In the genomic region with DNA sequence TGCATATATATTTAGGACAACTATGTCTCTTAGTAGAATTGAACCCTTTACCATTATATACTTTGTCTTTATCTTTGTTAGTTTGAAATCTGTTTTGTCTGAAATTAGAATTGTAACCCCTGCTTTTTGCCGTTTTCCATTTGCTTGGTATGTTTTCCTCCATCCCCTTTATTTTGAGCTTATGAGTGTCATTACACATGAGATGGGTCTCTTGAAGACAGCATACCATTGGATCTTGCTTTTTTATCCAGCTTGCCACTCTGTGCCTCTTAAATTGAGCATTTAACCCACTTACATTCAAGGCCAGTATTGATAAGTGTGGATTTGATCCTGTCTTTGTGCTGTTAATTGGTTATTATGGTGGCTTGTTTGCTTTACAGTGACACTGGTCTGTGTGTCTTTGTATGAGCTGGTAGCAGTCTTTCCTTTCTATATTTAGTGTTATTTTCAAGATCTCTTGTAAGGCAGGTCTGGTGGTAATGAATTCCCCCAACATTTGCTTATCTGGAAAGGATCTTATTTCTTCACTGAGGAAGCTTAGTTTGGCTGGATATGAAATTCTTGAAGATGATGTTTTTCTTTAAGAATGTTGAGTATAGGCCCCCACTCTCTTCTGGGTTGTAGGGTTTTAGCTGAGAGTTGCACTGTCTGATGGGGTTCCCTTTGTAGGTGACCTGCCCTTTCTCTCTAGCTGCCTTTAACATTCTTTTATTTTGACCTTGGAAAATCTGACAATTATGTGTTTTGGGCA, we compare ENCODE assay signal across 20 cellular contexts.
DNase-seq lines count a peak whose midpoint lies in the region; ATAC-seq, FAIRE-seq and TF ChIP-seq lines count a peak whose summit lies in the region.
"Had no signal": no experiment of that assay in that cellular context is flagged by ENCODE, and none has a peak within 500 bp of the region (broad histone marks: within the 10 kb centered on the region; RNA-seq: fewer than 3 reads in every experiment).

No MANE protein-coding gene starts in this region.

- peak overlapping the region; percentile 66 for H3K4me2 ChIP-seq in A549
- H3K4me2 ChIP-seq: BLaER1 treated with 17β-estradiol and CSF1 and Interleukin-3, amounts not matched to agents 10 nM and 100 nM; GM23338 had no signal

- DNase-seq in A549 (ENCODE audit: low read depth in 1 of 2, low spot score in 1 of 2) (no peak), M059J (ENCODE audit: low read depth) (peak; percentile 16), brain microvascular endothelial cell (peak; percentile 59), NCI-H446 (lab: John Stamatoyannopoulos, UW) (no peak)
- DNase-seq in activated CD4-positive, alpha-beta memory T cell treated with anti-CD3 and anti-CD28 coated beads, Interleukin-2, amount 10 ng/mL, durations not matched to agents 7 days and 5 days: no peak
- DNase-seq: CD8-positive, alpha-beta T cell; DMS 273 treated with DMSO at 0.1 percent for 48 hours; DND-41; GDM1 had no signal

- H3K36me3 ChIP-seq in HEK293 (ENCODE audit: control insufficient read depth in 2 of 2, insufficient read depth in 1 of 2, low read length in 2 of 2): no peaks in the 10 kb centered on the region
- H3K36me3 ChIP-seq in brain microvascular endothelial cell (replicated peaks): no peaks in the 10 kb centered on the region

- no peak overlapping the region for H3K4me3 Mint-ChIP-seq in activated CD4-positive, alpha-beta memory T cell treated with anti-CD3 and anti-CD28 coated beads, Interleukin-2, amount 10 ng/mL, durations not matched to agents 7 days and 5 days
- H3K4me3 Mint-ChIP-seq: B cell; CD8-positive, alpha-beta T cell; GM23338 had no signal

- no peaks in the 10 kb centered on the region for H3K4me1 Mint-ChIP-seq in activated CD4-positive, alpha-beta memory T cell treated with anti-CD3 and anti-CD28 coated beads, Interleukin-2, amount 10 ng/mL, durations not matched to agents 7 days and 5 days
- H3K4me1 Mint-ChIP-seq: B cell had no signal

- CTCF ChIA-PET in A549 (lab: Yijun Ruan, JAX) (interaction anchor here (1.5 kb wide), 1 partner anchor 465 kb away, joined by 4 read pairs; no protein-coding TSS in a partner anchor), HEK293 (lab: Yijun Ruan, JAX) (no interaction called here)
- CTCF ChIA-PET in activated CD4-positive, alpha-beta memory T cell treated with anti-CD3 and anti-CD28 coated beads, Interleukin-2, amount 10 ng/mL, durations not matched to agents 7 days and 5 days (lab: Charles Lee): no interaction called here

- no peak overlapping the region for H3K4me3 ChIP-seq in A549
- H3K4me3 ChIP-seq in HEK293 (ENCODE audit: low read depth, low read length): no peak overlapping the region
- H3K4me3 ChIP-seq in brain microvascular endothelial cell (ENCODE audit: low read depth, low read length): no peak overlapping the region
- H3K4me3 ChIP-seq: BLaER1 treated with 17β-estradiol and CSF1 and Interleukin-3, amounts not matched to agents 10 nM and 100 nM; GM23338; K562 had no signal

- peaks cover 8% of the 10 kb centered on the region for H3K36me3 Mint-ChIP-seq in activated CD4-positive, alpha-beta memory T cell treated with anti-CD3 and anti-CD28 coated beads, Interleukin-2, amount 10 ng/mL, durations not matched to agents 7 days and 5 days (ENCODE audit: low read depth)
- H3K36me3 Mint-ChIP-seq: CD8-positive, alpha-beta T cell had no signal

- no peak for TF ChIP-seq POLR2A in A549 (IDR thresholded peaks at IDR 0.05; ENCODE audit: low read length)

- peak in 1 of 2 experiments; percentile 79; a peak in 3 of 6 replicates for ATAC-seq in A549
- ATAC-seq in GM18858 (IDR thresholded peaks at IDR 0.05; ENCODE audit: unreplicated experiment): no peak
- ATAC-seq in GM21423 (IDR thresholded peaks at IDR 0.05; ENCODE audit: unreplicated experiment): no peak
- ATAC-seq: CD8-positive, alpha-beta T cell; GM23338; K562 had no signal

- no peaks in the 10 kb centered on the region for H3K27me3 ChIP-seq in brain microvascular endothelial cell (replicated peaks)
- H3K27me3 ChIP-seq: BLaER1 treated with 17β-estradiol and CSF1 and Interleukin-3, amounts not matched to agents 10 nM and 100 nM had no signal

- peaks cover 16% of the 10 kb centered on the region for H3K27me3 Mint-ChIP-seq in activated CD4-positive, alpha-beta memory T cell treated with anti-CD3 and anti-CD28 coated beads, Interleukin-2, amount 10 ng/mL, durations not matched to agents 7 days and 5 days
- H3K27me3 Mint-ChIP-seq: B cell had no signal

- TF ChIP-seq CTCF in A549 (IDR thresholded peaks at IDR 0.05) (no peak), HEK293 (tag by site-specific recombination; IDR thresholded peaks at IDR 0.05) (no peak), brain microvascular endothelial cell (IDR thresholded peaks at IDR 0.05; ENCODE audit: low read depth, low read length, missing control alignments) (no peak)

- in situ Hi-C loops in brain microvascular endothelial cell (cut with HindIII; ENCODE audit: low pct_ligation_motif_present, low sequenced_read_pairs): no loop called here

- peaks cover 21% of the 10 kb centered on the region for H3K9me3 Mint-ChIP-seq in activated CD4-positive, alpha-beta memory T cell treated with anti-CD3 and anti-CD28 coated beads, Interleukin-2, amount 10 ng/mL, durations not matched to agents 7 days and 5 days

- FAIRE-seq in A549 (lab: Jason Lieb, UNC): no peak
- FAIRE-seq: GM12892, GM18507, H54, K562 had no signal

- H3K9me3 ChIP-seq in A549 (peaks cover 33% of the 10 kb centered on the region), HEK293 (ENCODE audit: control insufficient read depth, insufficient read depth, low read depth, low read length) (no peaks in the 10 kb centered on the region)

- H3K4me1 ChIP-seq in A549 (peaks cover 32% of the 10 kb centered on the region), HEK293 (ENCODE audit: control insufficient read depth, insufficient read depth, low read length) (no peaks in the 10 kb centered on the region)

- H3K27ac ChIP-seq in A549 (peak overlapping the region; percentile 62 to 81; a peak in 5 of 6 replicates), HEK293 (ENCODE audit: extremely low read depth, low read depth, low read length) (no peak overlapping the region), brain microvascular endothelial cell (peak overlapping the region; percentile 69)
- H3K27ac ChIP-seq: 22Rv1; BLaER1 treated with 17β-estradiol and CSF1 and Interleukin-3, amounts not matched to agents 10 nM and 100 nM had no signal

- POLR2A ChIA-PET in A549 (lab: Yijun Ruan, JAX) (interaction anchor here (1.0 kb wide), 2 partner anchors 111 to 150 kb away, joined by 3 read pairs; a partner anchor contains a TSS), HEK293 (lab: Yijun Ruan, JAX) (no interaction called here)
- POLR2A ChIA-PET in activated CD4-positive, alpha-beta memory T cell treated with anti-CD3 and anti-CD28 coated beads, Interleukin-2, amount 10 ng/mL, durations not matched to agents 7 days and 5 days (lab: Charles Lee): no interaction called here

- 97% methylated on average over 1 of the region's 1 CpG for WGBS in A549 (ENCODE audit: missing lambda C conversion rate)

- no peak for TF ChIP-seq EP300 in A549 (IDR thresholded peaks at IDR 0.05)

- no peak for TF ChIP-seq RAD21 in A549 (conservative IDR thresholded peaks at IDR 0.05 in 1 of 2, IDR thresholded peaks at IDR 0.05 in 1 of 2)

- H3K27ac Mint-ChIP-seq in activated CD4-positive, alpha-beta memory T cell treated with anti-CD3 and anti-CD28 coated beads, Interleukin-2, amount 10 ng/mL, durations not matched to agents 7 days and 5 days: no peak overlapping the region
- H3K27ac Mint-ChIP-seq: B cell; CD8-positive, alpha-beta T cell; GM23338 had no signal

TF ChIP-seq in A549, 52 proteins besides CTCF, POLR2A, EP300 and RAD21 (continues in another document):
- TF ChIP-seq ZNF302 (CRISPR knock-in tag; IDR thresholded peaks at IDR 0.05) (no peak), FOSB (CRISPR knock-in tag; IDR thresholded peaks at IDR 0.05) (no peak), NPAS2 (CRISPR knock-in tag; IDR thresholded peaks at IDR 0.05; ENCODE audit: borderline replicate concordance) (no peak), RFX5 (IDR thresholded peaks at IDR 0.05) (no peak), TFCP2L1 (CRISPR knock-in tag; IDR thresholded peaks at IDR 0.05) (no peak), HOXA7 (CRISPR knock-in tag; IDR thresholded peaks at IDR 0.05) (no peak), KDM1A (IDR thresholded peaks at IDR 0.05; ENCODE audit: low read depth) (no peak), EHMT2 (IDR thresholded peaks at IDR 0.05; ENCODE audit: low read depth) (no peak), SMC3 (IDR thresholded peaks at IDR 0.05) (no peak), NR3C1 (IDR thresholded peaks at IDR 0.05) (no peak)
- TF ChIP-seq, protein P1, sequence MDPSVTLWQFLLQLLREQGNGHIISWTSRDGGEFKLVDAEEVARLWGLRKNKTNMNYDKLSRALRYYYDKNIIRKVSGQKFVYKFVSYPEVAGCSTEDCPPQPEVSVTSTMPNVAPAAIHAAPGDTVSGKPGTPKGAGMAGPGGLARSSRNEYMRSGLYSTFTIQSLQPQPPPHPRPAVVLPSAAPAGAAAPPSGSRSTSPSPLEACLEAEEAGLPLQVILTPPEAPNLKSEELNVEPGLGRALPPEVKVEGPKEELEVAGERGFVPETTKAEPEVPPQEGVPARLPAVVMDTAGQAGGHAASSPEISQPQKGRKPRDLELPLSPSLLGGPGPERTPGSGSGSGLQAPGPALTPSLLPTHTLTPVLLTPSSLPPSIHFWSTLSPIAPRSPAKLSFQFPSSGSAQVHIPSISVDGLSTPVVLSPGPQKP (IDR thresholded peaks at IDR 0.05; ENCODE audit: low read depth, low read length): no peak

TF ChIP-seq in HEK293, 187 proteins besides CTCF, POLR2A, EP300 and RAD21:
- TF ChIP-seq KLF8 (tag by site-specific recombination; IDR thresholded peaks at IDR 0.05) (no peak), TRIM28 (IDR thresholded peaks at IDR 0.05; ENCODE audit: borderline replicate concordance, low read length) (peak; percentile 53; the same call in 1 of the 2 replicates), SETDB1 (IDR thresholded peaks at IDR 0.05; ENCODE audit: insufficient read length, low read length) (peak; percentile 82)
TF ChIP-seq in HEK293: peak in this region for 2.

Comparison
In these comparisons a context has a peak if more than half of its experiments do, and no peak if none do; other contexts are left out.
1. DNase-seq: peak in M059J (single experiment) and brain microvascular endothelial cell (single experiment); none in A549 (0 of 2), NCI-H446 (0 of 2) and activated CD4-positive, alpha-beta memory T cell treated with anti-CD3 and anti-CD28 coated beads, Interleukin-2, amount 10 ng/mL, durations not matched to agents 7 days and 5 days (single experiment).